Comparison of ENCODE assay signal across 18 cellular contexts in genomic region chr5:114658179-114658578, GRCh38.
"Had no signal": no experiment of that assay in that cellular context is flagged by ENCODE, and none has a peak within 500 bp of the region (broad histone marks: within the 10 kb centered on the region; RNA-seq: fewer than 3 reads in every experiment).

No MANE protein-coding gene starts in this region.

- DNase-seq: activated CD4-positive, alpha-beta T cell treated with anti-CD3 and anti-CD28 coated beads for 1 hour; activated CD4-positive, alpha-beta T cell treated with anti-CD3 and anti-CD28 coated beads, Interleukin-2, amount 50 U/mL, for 48 hours; activated CD8-positive, alpha-beta memory T cell treated with anti-CD3 and anti-CD28 coated beads, Interleukin-2, amount 10 ng/mL, durations not matched to agents 7 days and 5 days; activated effector memory CD4-positive, alpha-beta T cell treated with Interleukin-2 at 50 U/mL for 16 hours; activated naive CD8-positive, alpha-beta T cell treated with anti-CD3 and anti-CD28 coated beads for 36 hours; activated T-cell treated with anti-CD3 and anti-CD28 coated beads, Interleukin-2, amount 50 U/mL, for 24 hours; anterior cingulate cortex; foreskin melanocyte; heart left ventricle; kidney; left ventricle myocardium superior; naive thymus-derived CD4-positive, alpha-beta T cell; SW 1271; tibial artery had no signal

- ATAC-seq: activated CD8-positive, alpha-beta memory T cell treated with anti-CD3 and anti-CD28 coated beads, Interleukin-2, amount 10 ng/mL, durations not matched to agents 7 days and 5 days; heart left ventricle; left ventricle myocardium superior; naive thymus-derived CD4-positive, alpha-beta T cell had no signal

- H3K36me3 ChIP-seq: cardiac muscle cell, esophagus muscularis mucosa, heart left ventricle, neutrophil, tibial artery had no signal

- H3K4me1 ChIP-seq: esophagus muscularis mucosa, heart left ventricle, tibial artery had no signal

- H3K9me3 ChIP-seq: esophagus muscularis mucosa, heart left ventricle, neutrophil, tibial artery had no signal

- H3K27me3 ChIP-seq: cardiac muscle cell, esophagus muscularis mucosa, heart left ventricle, neutrophil, tibial artery had no signal

- H3K27ac ChIP-seq: cardiac muscle cell, esophagus muscularis mucosa, heart left ventricle, neutrophil, skin epidermis, tibial artery had no signal

- H3K4me3 ChIP-seq: cardiac muscle cell, esophagus muscularis mucosa, heart left ventricle, skin epidermis, tibial artery had no signal
